ENCODE assay signal across 22 cellular contexts in genomic region chr13:29887651-29888050, GRCh38. TPM values are rescaled to one million over a fixed set of nuclear protein-coding genes. Genes with fewer than 3 reads are reported as not detected.
A peak's percentile ranks its signal among the peaks of the same experiment; 100 is the strongest.
DNase-seq lines count a peak whose midpoint lies in the region; ATAC-seq and TF ChIP-seq lines count a peak whose summit lies in the region.
"Had no signal": no experiment of that assay in that cellular context is flagged by ENCODE, and none has a peak within 500 bp of the region (broad histone marks: within the 10 kb centered on the region; RNA-seq: fewer than 3 reads in every experiment).

No MANE protein-coding gene starts in this region.

- no peaks in the 10 kb centered on the region for H3K9me3 Mint-ChIP-seq in MCF 10A (ENCODE audit: unreplicated experiment)
- H3K9me3 Mint-ChIP-seq: CD8-positive, alpha-beta T cell; HFFc6 had no signal

- H3K4me1 ChIP-seq in breast epithelium: no peaks in the 10 kb centered on the region
- no peaks in the 10 kb centered on the region for H3K4me1 ChIP-seq in gastrocnemius medialis

- no peak overlapping the region for H3K4me3 ChIP-seq in breast epithelium
- H3K4me3 ChIP-seq in gastrocnemius medialis: no peak overlapping the region
- H3K4me3 ChIP-seq: BLaER1 treated with 17β-estradiol and CSF1 and Interleukin-3, amounts not matched to agents 10 nM and 100 nM; K562; SK-N-MC had no signal

- in situ Hi-C loops in gastrocnemius medialis (cut with MboI; ENCODE audit: low sequenced_read_pairs in 4 of 4): no loop called here

- DNase-seq in MCF 10A (ENCODE audit: unreplicated experiment) (no peak), breast epithelium (ENCODE audit: low spot score in 2 of 2) (no peak), caudate nucleus (lab: John Stamatoyannopoulos, UW) (no peak), left kidney (ENCODE audit: low read depth, low spot score) (peak; percentile 35), superior temporal gyrus (ENCODE audit: extremely low spot score) (peak; percentile 34), NCI-H526 treated with DMSO at 0.1 percent for 48 hours (lab: John Stamatoyannopoulos, UW) (no peak), gastrocnemius medialis (no peak)
- DNase-seq in activated effector memory CD4-positive, alpha-beta T cell treated with Interleukin-2 at 50 U/mL for 16 hours: no peak
- DNase-seq: 8988T; CD8-positive, alpha-beta T cell; H7; MM.1S; NCI-H1092; NCI-H1436; NCI-H1930; NCI-H82; Right ventricle myocardium superior; SW 1271 had no signal

- H3K9me3 ChIP-seq in breast epithelium (no peaks in the 10 kb centered on the region), gastrocnemius medialis (no peaks in the 10 kb centered on the region)
- H3K9me3 ChIP-seq: BLaER1 treated with 17β-estradiol and CSF1 and Interleukin-3, amounts not matched to agents 10 nM and 100 nM had no signal

- no peak overlapping the region for H3K27ac ChIP-seq in breast epithelium
- H3K27ac ChIP-seq in caudate nucleus (ENCODE audit: low read depth, low read length): peak overlapping the region; percentile 21
- H3K27ac ChIP-seq in gastrocnemius medialis: no peak overlapping the region
- H3K27ac ChIP-seq: BLaER1 treated with 17β-estradiol and CSF1 and Interleukin-3, amounts not matched to agents 10 nM and 100 nM; SK-N-MC had no signal

- BruUV-seq in MCF 10A (replicated peaks; lab: Mats Ljungman, UMichigan): no TSS peak

- H3K36me3 ChIP-seq in breast epithelium (no peaks in the 10 kb centered on the region), gastrocnemius medialis (no peaks in the 10 kb centered on the region)
- H3K36me3 ChIP-seq: BLaER1 treated with 17β-estradiol and CSF1 and Interleukin-3, amounts not matched to agents 10 nM and 100 nM had no signal

- TF ChIP-seq POLR2A in breast epithelium (IDR thresholded peaks at IDR 0.05): no peak
- no peak for TF ChIP-seq POLR2A in gastrocnemius medialis (IDR thresholded peaks at IDR 0.05)

- no peaks in the 10 kb centered on the region for H3K27me3 Mint-ChIP-seq in MCF 10A (ENCODE audit: insufficient read depth, unreplicated experiment)

- POLR2A ChIA-PET in MCF 10A (lab: Yijun Ruan, JAX): interaction anchor here (0.6 kb wide), 1 partner anchor 44 kb away, joined by 3 read pairs; no protein-coding TSS in a partner anchor

- CTCF ChIA-PET in MCF 10A (lab: Yijun Ruan, JAX): interaction anchor here (0.8 kb wide), 1 partner anchor 26 kb away, joined by 3 read pairs; no protein-coding TSS in a partner anchor

- no peak overlapping the region for H3K4me3 Mint-ChIP-seq in MCF 10A (ENCODE audit: unreplicated experiment)
- H3K4me3 Mint-ChIP-seq: CD8-positive, alpha-beta T cell; HFFc6 had no signal

- no peaks in the 10 kb centered on the region for H3K36me3 Mint-ChIP-seq in MCF 10A (ENCODE audit: insufficient read depth, unreplicated experiment)
- H3K36me3 Mint-ChIP-seq: CD8-positive, alpha-beta T cell had no signal

- H3K27me3 ChIP-seq in breast epithelium: no peaks in the 10 kb centered on the region
- no peaks in the 10 kb centered on the region for H3K27me3 ChIP-seq in gastrocnemius medialis
- H3K27me3 ChIP-seq: BLaER1 treated with 17β-estradiol and CSF1 and Interleukin-3, amounts not matched to agents 10 nM and 100 nM had no signal

- peak overlapping the region; percentile 55 for H3K27ac Mint-ChIP-seq in MCF 10A (ENCODE audit: low read depth, unreplicated experiment)
- H3K27ac Mint-ChIP-seq: CD8-positive, alpha-beta T cell; HFFc6 had no signal

- ATAC-seq in gastrocnemius medialis: no peak
- ATAC-seq: CD8-positive, alpha-beta T cell; K562 had no signal

- peaks cover 10% of the 10 kb centered on the region for H3K4me1 Mint-ChIP-seq in MCF 10A (ENCODE audit: insufficient read depth, unreplicated experiment)

- TF ChIP-seq CTCF in MCF 10A (IDR thresholded peaks at IDR 0.05; ENCODE audit: unreplicated experiment) (no peak), breast epithelium (IDR thresholded peaks at IDR 0.05) (no peak), gastrocnemius medialis (IDR thresholded peaks at IDR 0.05 in 4 of 5, conservative IDR thresholded peaks at IDR 0.05 in 1 of 5) (no peak)

- intact Hi-C loops in MCF 10A (cut with micrococcal nuclease) (no loop called here), breast epithelium (cut with DNase I; ENCODE audit: low total_unique reads) (no loop called here), gastrocnemius medialis (cut with DNase I; ENCODE audit: low total_unique reads) (no loop called here)

RNA-seq across cellular contexts. Expression of gene UBL3, which starts 37.2 kb away (rescaled TPM):
- total RNA-seq in MCF 10A (2022) (18.2 and 22.4 TPM in 2 replicates), breast epithelium (10 to 100 TPM; 32.4 to 60.7 (median 36.6) TPM), gastrocnemius medialis (10 to 100 TPM; 27.8 to 32.4 (median 29.4) TPM)

Comparison
In these comparisons a context has a peak if more than half of its experiments do, and no peak if none do; other contexts are left out.
1. DNase-seq: peak in left kidney (single experiment) and superior temporal gyrus (single experiment); none in MCF 10A (single experiment), breast epithelium (0 of 2), caudate nucleus (0 of 61), activated effector memory CD4-positive, alpha-beta T cell treated with Interleukin-2 at 50 U/mL for 16 hours (single experiment), NCI-H526 treated with DMSO at 0.1 percent for 48 hours (single experiment) and gastrocnemius medialis (0 of 2).